Comparison of ENCODE assay signal across 1 cellular context in genomic region chr17:38719943-38720641, GRCh38.
TF ChIP-seq lines count a peak whose summit lies in the region.

No MANE protein-coding gene starts in this region.

TF ChIP-seq in GM23338, 12 proteins besides CTCF, POLR2A, EP300 and RAD21:
- TF ChIP-seq EZH2phosphoT487 (IDR thresholded peaks at IDR 0.05; ENCODE audit: unreplicated experiment) (no peak), POLR2AphosphoS5 (IDR thresholded peaks at IDR 0.05; ENCODE audit: low read depth) (0 out of 2 replicates have a peak, but pooled peaks have one; percentile 37), STAT1 (IDR thresholded peaks at IDR 0.05; ENCODE audit: unreplicated experiment) (no peak), ETS1 (IDR thresholded peaks at IDR 0.05) (no peak)
